ENCODE assay signal across 1 cellular context in genomic region chr2:215779912-215780311, GRCh38.
TF ChIP-seq lines count a peak whose summit lies in the region.

No MANE protein-coding gene starts in this region.

TF ChIP-seq in H1, 55 proteins besides CTCF, POLR2A, EP300 and RAD21:
- TF ChIP-seq SIN3A (conservative IDR thresholded peaks at IDR 0.05 in 1 of 2, IDR thresholded peaks at IDR 0.05 in 1 of 2; ENCODE audit: low read depth in 1 of 2, low read length in 2 of 2) (no peak), HDAC2 (IDR thresholded peaks at IDR 0.05; ENCODE audit: borderline replicate concordance in 1 of 2, low read depth in 2 of 2, low read length in 2 of 2) (no peak), BRCA1 (IDR thresholded peaks at IDR 0.05; ENCODE audit: low read depth, low read length) (no peak), SIRT6 (IDR thresholded peaks at IDR 0.05; ENCODE audit: low read length) (no peak)
